Comparison of ENCODE assay signal across 7 cellular contexts in genomic region chr2:108594132-108594981, GRCh38.
DNase-seq lines count a peak whose midpoint lies in the region; ATAC-seq lines count a peak whose summit lies in the region.

No MANE protein-coding gene starts in this region.

- intact Hi-C loops in aorta (cut with DNase I), result no loop called here

- peaks cover 2 to 11% of the 10 kb centered on the region in 2 donors for H3K4me1 ChIP-seq in aorta (ENCODE audit: control insufficient read depth in 1 of 2, insufficient read depth in 2 of 2, low read length in 2 of 2)

- DNase-seq in NOMO-1 treated with DMSO at 0.1 percent for 48 hours (lab: John Stamatoyannopoulos, UW; ENCODE audit: unreplicated experiment) (peak; percentile 86), caudate nucleus (lab: John Stamatoyannopoulos, UW) (peak in 9 of 61 donors; percentile 14 to 67 (median 30)), midbrain (lab: John Stamatoyannopoulos, UW) (peak; percentile 31), aorta (no peak), amniotic stem cell (lab: John Stamatoyannopoulos, UW) (no peak)

- H3K27me3 ChIP-seq in aorta (ENCODE audit: control insufficient read depth in 1 of 2, insufficient read depth in 2 of 2, low read length in 1 of 2), result no peaks in the 10 kb centered on the region

- no peaks in the 10 kb centered on the region for H3K9me3 ChIP-seq in aorta (ENCODE audit: control insufficient read depth, low read length)

- H3K4me3 ChIP-seq in aorta (ENCODE audit: low read length in 2 of 2), result no peak overlapping the region

- ATAC-seq in GM18858 (IDR thresholded peaks at IDR 0.05; ENCODE audit: unreplicated experiment) (peak; percentile 97), HG02759 (IDR thresholded peaks at IDR 0.05; ENCODE audit: unreplicated experiment) (peak; percentile 74), aorta (ENCODE audit: low FRiP score) (peak; percentile 70)

- 36 to 37% methylated on average over 7 of the region's 7 CpGs for WGBS in aorta, 2 donors

- H3K36me3 ChIP-seq in aorta (ENCODE audit: control insufficient read depth in 1 of 2, insufficient read depth in 2 of 2, low read length in 1 of 2), result no peaks in the 10 kb centered on the region

- peak overlapping the region; percentile 77 for H3K27ac ChIP-seq in caudate nucleus (ENCODE audit: low read depth, low read length)
- peak overlapping the region; percentile 48 to 99 for H3K27ac ChIP-seq in aorta (ENCODE audit: low read depth in 1 of 2, low read length in 2 of 2)

Comparison
In these comparisons a context has a peak if more than half of its experiments do, and no peak if none do; other contexts are left out.
1. DNase-seq: peak in NOMO-1 treated with DMSO at 0.1 percent for 48 hours (single experiment) and midbrain (single experiment); none in aorta (0 of 2) and amniotic stem cell (single experiment).
2. Peak in every context shown above with its lines, with median percentiles within 50 percentile points of each other: ATAC-seq.